In genomic region chr19:7953576-7953975, GRCh38 we compare ENCODE assay signal across 1 cellular context.
TF ChIP-seq lines count a peak whose summit lies in the region.

No MANE protein-coding gene starts in this region.

TF ChIP-seq in IMR-90, 13 proteins besides CTCF, POLR2A, EP300 and RAD21:
- TF ChIP-seq RCOR1 (IDR thresholded peaks at IDR 0.05; ENCODE audit: insufficient replicate concordance, low read length): no peak
